23 cellular contexts compared by ENCODE assay signal in the genomic region with DNA sequence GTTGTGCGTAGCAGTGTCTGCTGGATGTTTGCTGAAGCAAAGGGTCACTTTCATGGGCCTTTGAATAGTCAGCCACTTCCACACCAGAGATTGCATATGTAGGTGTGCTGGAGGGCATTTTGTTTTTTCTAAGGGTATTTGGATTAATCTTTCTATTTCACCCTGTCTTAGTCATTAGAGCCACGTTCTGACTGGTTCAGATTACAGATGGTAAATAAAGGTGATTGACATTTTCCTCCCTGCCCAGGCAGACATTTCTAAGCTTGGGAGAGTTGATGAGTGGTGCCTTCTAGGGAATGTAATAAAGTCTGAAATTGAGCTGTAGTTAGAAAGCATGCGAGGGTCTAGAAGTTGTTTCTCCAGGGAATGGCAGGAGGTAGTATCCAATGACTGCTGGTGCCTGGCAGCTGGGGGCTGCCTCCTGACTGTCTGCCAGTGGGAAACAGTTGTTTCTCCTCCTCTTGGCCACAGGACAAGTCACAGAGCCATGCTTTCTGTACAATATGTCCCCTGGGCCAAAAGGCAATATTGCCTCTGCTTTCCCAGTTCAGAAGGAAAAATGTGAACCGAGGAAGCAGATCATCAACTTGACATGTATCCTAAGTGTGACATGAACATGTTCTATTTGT. TPM values are rescaled to one million over a fixed set of nuclear protein-coding genes. Genes with fewer than 3 reads are reported as not detected.
"Had no signal": no experiment of that assay in that cellular context is flagged by ENCODE, and none has a peak within 500 bp of the region (broad histone marks: within the 10 kb centered on the region; RNA-seq: fewer than 3 reads in every experiment).

No MANE protein-coding gene starts in this region.

- H3K4me3 Mint-ChIP-seq: activated CD4-positive, alpha-beta T cell treated with anti-CD3 and anti-CD28 coated beads, Interleukin-2, amount 10 ng/mL, durations not matched to agents 7 days and 5 days; activated CD8-positive, alpha-beta T cell treated with anti-CD3 and anti-CD28 coated beads, Interleukin-2, amount 10 ng/mL, durations not matched to agents 7 days and 5 days; activated T-cell treated with anti-CD3 and anti-CD28 coated beads, Interleukin-2, amount 50 U/mL, for 4 hours; central memory CD8-positive, alpha-beta T cell; endodermal cell; naive thymus-derived CD4-positive, alpha-beta T cell; stimulated activated effector memory CD8-positive, alpha-beta T cell treated with anti-CD3 and anti-CD28 coated beads, Interleukin-12 subunit alpha, Interleukin-12 subunit beta, amount 100 ng/mL, for 72 hours had no signal

- H3K27ac Mint-ChIP-seq: activated CD4-positive, alpha-beta T cell treated with anti-CD3 and anti-CD28 coated beads, Interleukin-2, amount 10 ng/mL, durations not matched to agents 7 days and 5 days; activated CD8-positive, alpha-beta T cell treated with anti-CD3 and anti-CD28 coated beads, Interleukin-2, amount 10 ng/mL, durations not matched to agents 7 days and 5 days; endodermal cell; naive thymus-derived CD4-positive, alpha-beta T cell; stimulated activated effector memory CD8-positive, alpha-beta T cell treated with anti-CD3 and anti-CD28 coated beads, Interleukin-12 subunit alpha, Interleukin-12 subunit beta, amount 100 ng/mL, for 72 hours had no signal

- DNase-seq: activated CD4-positive, alpha-beta T cell treated with anti-CD3 and anti-CD28 coated beads, Interleukin-2, amount 10 ng/mL, durations not matched to agents 7 days and 5 days; activated CD8-positive, alpha-beta T cell treated with anti-CD3 and anti-CD28 coated beads, Interleukin-2, amount 10 ng/mL, durations not matched to agents 7 days and 5 days; activated effector memory CD4-positive, alpha-beta T cell treated with Interleukin-2 at 50 U/mL for 16 hours; activated naive CD4-positive, alpha-beta T cell treated with anti-CD3 and anti-CD28 coated beads, Interleukin-2, amount 50 U/mL, for 16 hours; activated T-cell treated with anti-CD3 and anti-CD28 coated beads, Interleukin-2, amount 50 U/mL, for 4 hours; aorta; brain microvascular endothelial cell; colonic mucosa; endodermal cell; heart right ventricle; mesendoderm; naive thymus-derived CD4-positive, alpha-beta T cell; ovary; stimulated activated CD4-positive, alpha-beta T cell treated with anti-CD3 and anti-CD28 coated beads, Interleukin-4, amount 100 ng/mL, for 24 hours; stomach; T-helper 1 cell; T1000; upper lobe of left lung had no signal

- H3K9me3 Mint-ChIP-seq: activated CD4-positive, alpha-beta T cell treated with anti-CD3 and anti-CD28 coated beads, Interleukin-2, amount 10 ng/mL, durations not matched to agents 7 days and 5 days; activated T-cell treated with anti-CD3 and anti-CD28 coated beads, Interleukin-2, amount 50 U/mL, for 4 hours; central memory CD8-positive, alpha-beta T cell; stimulated activated effector memory CD8-positive, alpha-beta T cell treated with anti-CD3 and anti-CD28 coated beads, Interleukin-12 subunit alpha, Interleukin-12 subunit beta, amount 100 ng/mL, for 72 hours had no signal

- ATAC-seq: activated CD8-positive, alpha-beta T cell treated with anti-CD3 and anti-CD28 coated beads, Interleukin-2, amount 10 ng/mL, durations not matched to agents 7 days and 5 days; activated T-cell treated with anti-CD3 and anti-CD28 coated beads, Interleukin-2, amount 50 U/mL, for 4 hours; gastroesophageal sphincter; heart right ventricle; naive thymus-derived CD4-positive, alpha-beta T cell; sciatic nerve; stimulated activated effector memory CD8-positive, alpha-beta T cell treated with anti-CD3 and anti-CD28 coated beads, Interleukin-12 subunit alpha, Interleukin-12 subunit beta, amount 100 ng/mL, for 72 hours had no signal

- H3K36me3 Mint-ChIP-seq: naive thymus-derived CD4-positive, alpha-beta T cell; stimulated activated effector memory CD8-positive, alpha-beta T cell treated with anti-CD3 and anti-CD28 coated beads, Interleukin-12 subunit alpha, Interleukin-12 subunit beta, amount 100 ng/mL, for 72 hours had no signal

- H3K9me3 ChIP-seq: colonic mucosa, ovary, stomach, upper lobe of left lung had no signal

- H3K4me1 Mint-ChIP-seq: activated CD4-positive, alpha-beta T cell treated with anti-CD3 and anti-CD28 coated beads, Interleukin-2, amount 10 ng/mL, durations not matched to agents 7 days and 5 days; central memory CD8-positive, alpha-beta T cell; naive thymus-derived CD4-positive, alpha-beta T cell; stimulated activated effector memory CD8-positive, alpha-beta T cell treated with anti-CD3 and anti-CD28 coated beads, Interleukin-12 subunit alpha, Interleukin-12 subunit beta, amount 100 ng/mL, for 72 hours had no signal

RNA-seq across cellular contexts. Expression of gene EDN3, which starts 14.6 kb away (rescaled TPM):
- total RNA-seq: activated CD8-positive, alpha-beta T cell treated with anti-CD3 and anti-CD28 coated beads, Interleukin-2, amount 10 ng/mL, durations not matched to agents 7 days and 5 days; activated T-cell treated with anti-CD3 and anti-CD28 coated beads, Interleukin-2, amount 50 U/mL, for 4 hours; aorta; endodermal cell; epithelial cell of proximal tubule; sciatic nerve had no signal
